Comparison of ENCODE assay signal across 15 cellular contexts in genomic region chr15:63192604-63193206, GRCh38. TPM values are rescaled to one million over a fixed set of nuclear protein-coding genes. Genes with fewer than 3 reads are reported as not detected.
DNase-seq lines count a peak whose midpoint lies in the region; ATAC-seq, FAIRE-seq and TF ChIP-seq lines count a peak whose summit lies in the region.
"Had no signal": no experiment of that assay in that cellular context is flagged by ENCODE, and none has a peak within 500 bp of the region (broad histone marks: within the 10 kb centered on the region; RNA-seq: fewer than 3 reads in every experiment).

No MANE protein-coding gene starts in this region.

- ATAC-seq in stimulated activated memory B cell treated with anti-CD40 and anti-IgM and Interleukin-4, amounts not matched to agents 10 μg/mL and 1 μg/mL and 100 μg/mL, for 72 hours: no peak
- ATAC-seq in SK-N-SH treated with all-trans-retinoic acid at 6 μM for 48 hours: no peak

- H3K9me3 Mint-ChIP-seq in activated CD4-positive, alpha-beta T cell treated with anti-CD3 and anti-CD28 coated beads, Interleukin-2, amount 10 ng/mL, durations not matched to agents 24 days and 14 days: no peaks in the 10 kb centered on the region
- H3K9me3 Mint-ChIP-seq in T-helper 1 cell treated with Interleukin-12 subunit alpha and Interleukin-12 subunit beta and Interleukin-4 antibody, amounts not matched to agents 30 μg/mL and 1 μg/mL, for 36 hours: no peaks in the 10 kb centered on the region
- H3K9me3 Mint-ChIP-seq in dendritic cell treated with granulocyte-macrophage colony-stimulating factor and Interleukin-4, amounts not matched to agents 40 ng/mL and 50 ng/mL, for 4 days: no peaks in the 10 kb centered on the region
- no peaks in the 10 kb centered on the region for H3K9me3 Mint-ChIP-seq in stimulated activated memory B cell treated with anti-CD40 and anti-IgM and Interleukin-4, amounts not matched to agents 10 μg/mL and 1 μg/mL and 100 μg/mL, for 72 hours

- peak overlapping the region; percentile 92 for H3K4me3 Mint-ChIP-seq in activated CD4-positive, alpha-beta T cell treated with anti-CD3 and anti-CD28 coated beads, Interleukin-2, amount 10 ng/mL, durations not matched to agents 24 days and 14 days
- H3K4me3 Mint-ChIP-seq in T-helper 1 cell treated with Interleukin-12 subunit alpha and Interleukin-12 subunit beta and Interleukin-4 antibody, amounts not matched to agents 30 μg/mL and 1 μg/mL, for 36 hours: peak overlapping the region; percentile 95
- peak overlapping the region; percentile 23 for H3K4me3 Mint-ChIP-seq in dendritic cell treated with granulocyte-macrophage colony-stimulating factor and Interleukin-4, amounts not matched to agents 40 ng/mL and 50 ng/mL, for 4 days
- H3K4me3 Mint-ChIP-seq in stimulated activated memory B cell treated with anti-CD40 and anti-IgM and Interleukin-4, amounts not matched to agents 10 μg/mL and 1 μg/mL and 100 μg/mL, for 72 hours: peak overlapping the region; percentile 97

- intact Hi-C loops in activated CD4-positive, alpha-beta T cell treated with anti-CD3 and anti-CD28 coated beads, Interleukin-2, amount 10 ng/mL, durations not matched to agents 24 days and 14 days (cut with micrococcal nuclease): loop anchor here (1.0 to 10.0 kb wide), 6 partner anchors 15 to 310 kb away; partner anchors contain the start of genes RPS27L and USP3
- intact Hi-C loops in dendritic cell treated with granulocyte-macrophage colony-stimulating factor and Interleukin-4, amounts not matched to agents 40 ng/mL and 50 ng/mL, for 4 days (cut with micrococcal nuclease): loop anchor here (5.0 kb wide), 3 partner anchors 35 to 90 kb away; partner anchors contain the start of gene RPS27L

- H3K27me3 Mint-ChIP-seq in activated CD4-positive, alpha-beta T cell treated with anti-CD3 and anti-CD28 coated beads, Interleukin-2, amount 10 ng/mL, durations not matched to agents 24 days and 14 days: no peaks in the 10 kb centered on the region
- H3K27me3 Mint-ChIP-seq in T-helper 1 cell treated with Interleukin-12 subunit alpha and Interleukin-12 subunit beta and Interleukin-4 antibody, amounts not matched to agents 30 μg/mL and 1 μg/mL, for 36 hours (ENCODE audit: low read depth): no peaks in the 10 kb centered on the region
- H3K27me3 Mint-ChIP-seq in dendritic cell treated with granulocyte-macrophage colony-stimulating factor and Interleukin-4, amounts not matched to agents 40 ng/mL and 50 ng/mL, for 4 days: no peaks in the 10 kb centered on the region
- no peaks in the 10 kb centered on the region for H3K27me3 Mint-ChIP-seq in stimulated activated memory B cell treated with anti-CD40 and anti-IgM and Interleukin-4, amounts not matched to agents 10 μg/mL and 1 μg/mL and 100 μg/mL, for 72 hours

- peak overlapping the region; percentile 98 for H3K27ac Mint-ChIP-seq in activated CD4-positive, alpha-beta T cell treated with anti-CD3 and anti-CD28 coated beads, Interleukin-2, amount 10 ng/mL, durations not matched to agents 24 days and 14 days
- peak overlapping the region; percentile 98 for H3K27ac Mint-ChIP-seq in T-helper 1 cell treated with Interleukin-12 subunit alpha and Interleukin-12 subunit beta and Interleukin-4 antibody, amounts not matched to agents 30 μg/mL and 1 μg/mL, for 36 hours
- H3K27ac Mint-ChIP-seq in dendritic cell treated with granulocyte-macrophage colony-stimulating factor and Interleukin-4, amounts not matched to agents 40 ng/mL and 50 ng/mL, for 4 days: peak overlapping the region; percentile 90
- H3K27ac Mint-ChIP-seq in stimulated activated memory B cell treated with anti-CD40 and anti-IgM and Interleukin-4, amounts not matched to agents 10 μg/mL and 1 μg/mL and 100 μg/mL, for 72 hours: peak overlapping the region; percentile 86

- peak; percentile 71 for DNase-seq in activated CD4-positive, alpha-beta T cell treated with anti-CD3 and anti-CD28 coated beads, Interleukin-2, amount 10 ng/mL, durations not matched to agents 24 days and 14 days
- DNase-seq in activated CD4-positive, alpha-beta T cell treated with anti-CD3 and anti-CD28 coated beads, Interleukin-2, amount 50 U/mL, for 1 hour: no peak
- DNase-seq in RCC 7860 (ENCODE audit: low spot score) (no peak), AML-193 (lab: John Stamatoyannopoulos, UW) (no peak)
- DNase-seq: dorsolateral prefrontal cortex, H7, NCI-H1092 treated with DMSO at 0.1 percent for 48 hours, NCI-H82 had no signal

- peaks cover 67% of the 10 kb centered on the region for H3K4me1 Mint-ChIP-seq in activated CD4-positive, alpha-beta T cell treated with anti-CD3 and anti-CD28 coated beads, Interleukin-2, amount 10 ng/mL, durations not matched to agents 24 days and 14 days
- H3K4me1 Mint-ChIP-seq in T-helper 1 cell treated with Interleukin-12 subunit alpha and Interleukin-12 subunit beta and Interleukin-4 antibody, amounts not matched to agents 30 μg/mL and 1 μg/mL, for 36 hours (ENCODE audit: low read depth): peaks cover 70% of the 10 kb centered on the region
- H3K4me1 Mint-ChIP-seq in dendritic cell treated with granulocyte-macrophage colony-stimulating factor and Interleukin-4, amounts not matched to agents 40 ng/mL and 50 ng/mL, for 4 days (ENCODE audit: low read depth): peaks cover 60% of the 10 kb centered on the region
- H3K4me1 Mint-ChIP-seq in stimulated activated memory B cell treated with anti-CD40 and anti-IgM and Interleukin-4, amounts not matched to agents 10 μg/mL and 1 μg/mL and 100 μg/mL, for 72 hours: peaks cover 71% of the 10 kb centered on the region

- no peak for FAIRE-seq in RCC 7860 (lab: Jason Lieb, UNC)
- FAIRE-seq: A204.1, G401.6, small intestine had no signal

- H3K36me3 Mint-ChIP-seq in activated CD4-positive, alpha-beta T cell treated with anti-CD3 and anti-CD28 coated beads, Interleukin-2, amount 10 ng/mL, durations not matched to agents 24 days and 14 days (ENCODE audit: low read depth): peaks cover 50% of the 10 kb centered on the region
- peaks cover 19% of the 10 kb centered on the region for H3K36me3 Mint-ChIP-seq in T-helper 1 cell treated with Interleukin-12 subunit alpha and Interleukin-12 subunit beta and Interleukin-4 antibody, amounts not matched to agents 30 μg/mL and 1 μg/mL, for 36 hours (ENCODE audit: low read depth)
- peaks cover 23% of the 10 kb centered on the region for H3K36me3 Mint-ChIP-seq in dendritic cell treated with granulocyte-macrophage colony-stimulating factor and Interleukin-4, amounts not matched to agents 40 ng/mL and 50 ng/mL, for 4 days (ENCODE audit: low read depth)
- H3K36me3 Mint-ChIP-seq in stimulated activated memory B cell treated with anti-CD40 and anti-IgM and Interleukin-4, amounts not matched to agents 10 μg/mL and 1 μg/mL and 100 μg/mL, for 72 hours: peaks cover 32% of the 10 kb centered on the region

TF ChIP-seq in SK-N-SH treated with all-trans-retinoic acid at 6 μM for 48 hours, 23 proteins besides CTCF, POLR2A, EP300 and RAD21 (continues in another document):
- TF ChIP-seq, protein P1, sequence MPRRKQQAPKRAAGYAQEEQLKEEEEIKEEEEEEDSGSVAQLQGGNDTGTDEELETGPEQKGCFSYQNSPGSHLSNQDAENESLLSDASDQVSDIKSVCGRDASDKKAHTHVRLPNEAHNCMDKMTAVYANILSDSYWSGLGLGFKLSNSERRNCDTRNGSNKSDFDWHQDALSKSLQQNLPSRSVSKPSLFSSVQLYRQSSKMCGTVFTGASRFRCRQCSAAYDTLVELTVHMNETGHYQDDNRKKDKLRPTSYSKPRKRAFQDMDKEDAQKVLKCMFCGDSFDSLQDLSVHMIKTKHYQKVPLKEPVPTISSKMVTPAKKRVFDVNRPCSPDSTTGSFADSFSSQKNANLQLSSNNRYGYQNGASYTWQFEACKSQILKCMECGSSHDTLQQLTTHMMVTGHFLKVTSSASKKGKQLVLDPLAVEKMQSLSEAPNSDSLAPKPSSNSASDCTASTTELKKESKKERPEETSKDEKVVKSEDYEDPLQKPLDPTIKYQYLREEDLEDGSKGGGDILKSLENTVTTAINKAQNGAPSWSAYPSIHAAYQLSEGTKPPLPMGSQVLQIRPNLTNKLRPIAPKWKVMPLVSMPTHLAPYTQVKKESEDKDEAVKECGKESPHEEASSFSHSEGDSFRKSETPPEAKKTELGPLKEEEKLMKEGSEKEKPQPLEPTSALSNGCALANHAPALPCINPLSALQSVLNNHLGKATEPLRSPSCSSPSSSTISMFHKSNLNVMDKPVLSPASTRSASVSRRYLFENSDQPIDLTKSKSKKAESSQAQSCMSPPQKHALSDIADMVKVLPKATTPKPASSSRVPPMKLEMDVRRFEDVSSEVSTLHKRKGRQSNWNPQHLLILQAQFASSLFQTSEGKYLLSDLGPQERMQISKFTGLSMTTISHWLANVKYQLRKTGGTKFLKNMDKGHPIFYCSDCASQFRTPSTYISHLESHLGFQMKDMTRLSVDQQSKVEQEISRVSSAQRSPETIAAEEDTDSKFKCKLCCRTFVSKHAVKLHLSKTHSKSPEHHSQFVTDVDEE (CRISPR knock-in tag; IDR thresholded peaks at IDR 0.05): no peak
- TF ChIP-seq ZNF8 (CRISPR knock-in tag; IDR thresholded peaks at IDR 0.05) (no peak), GLIS3 (CRISPR knock-in tag; IDR thresholded peaks at IDR 0.05) (no peak), SNAI2 (CRISPR knock-in tag; IDR thresholded peaks at IDR 0.05) (no peak), CSDC2 (CRISPR knock-in tag; IDR thresholded peaks at IDR 0.05) (no peak)
- TF ChIP-seq, protein P2, sequence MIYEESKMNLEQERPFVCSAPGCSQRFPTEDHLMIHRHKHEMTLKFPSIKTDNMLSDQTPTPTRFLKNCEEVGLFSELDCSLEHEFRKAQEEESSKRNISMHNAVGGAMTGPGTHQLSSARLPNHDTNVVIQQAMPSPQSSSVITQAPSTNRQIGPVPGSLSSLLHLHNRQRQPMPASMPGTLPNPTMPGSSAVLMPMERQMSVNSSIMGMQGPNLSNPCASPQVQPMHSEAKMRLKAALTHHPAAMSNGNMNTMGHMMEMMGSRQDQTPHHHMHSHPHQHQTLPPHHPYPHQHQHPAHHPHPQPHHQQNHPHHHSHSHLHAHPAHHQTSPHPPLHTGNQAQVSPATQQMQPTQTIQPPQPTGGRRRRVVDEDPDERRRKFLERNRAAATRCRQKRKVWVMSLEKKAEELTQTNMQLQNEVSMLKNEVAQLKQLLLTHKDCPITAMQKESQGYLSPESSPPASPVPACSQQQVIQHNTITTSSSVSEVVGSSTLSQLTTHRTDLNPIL (CRISPR knock-in tag; IDR thresholded peaks at IDR 0.05; ENCODE audit: low read depth): no peak

RNA-seq across cellular contexts. Expression of gene RAB8B, which starts 3.3 kb away (rescaled TPM):
- 186 and 187 TPM in 2 replicates for total RNA-seq in activated CD4-positive, alpha-beta T cell treated with anti-CD3 and anti-CD28 coated beads, Interleukin-2, amount 10 ng/mL, durations not matched to agents 24 days and 14 days

RNA-seq across cellular contexts. Expression of gene RPS27L, which starts 35.4 kb away (rescaled TPM):
- total RNA-seq in activated CD4-positive, alpha-beta T cell treated with anti-CD3 and anti-CD28 coated beads, Interleukin-2, amount 10 ng/mL, durations not matched to agents 24 days and 14 days: 167 and 179 TPM in 2 replicates

Comparison
In these comparisons a context has a peak if more than half of its experiments do, and no peak if none do; other contexts are left out.
1. H3K4me3 Mint-ChIP-seq: peak in every context shown above with its lines; median percentile 97 in stimulated activated memory B cell treated with anti-CD40 and anti-IgM and Interleukin-4, amounts not matched to agents 10 μg/mL and 1 μg/mL and 100 μg/mL, for 72 hours; 95 in T-helper 1 cell treated with Interleukin-12 subunit alpha and Interleukin-12 subunit beta and Interleukin-4 antibody, amounts not matched to agents 30 μg/mL and 1 μg/mL, for 36 hours; 92 in activated CD4-positive, alpha-beta T cell treated with anti-CD3 and anti-CD28 coated beads, Interleukin-2, amount 10 ng/mL, durations not matched to agents 24 days and 14 days; 23 in dendritic cell treated with granulocyte-macrophage colony-stimulating factor and Interleukin-4, amounts not matched to agents 40 ng/mL and 50 ng/mL, for 4 days.